In genomic region chr3:197309528-197310361, GRCh38 we compare ENCODE assay signal across 1 cellular context.
TF ChIP-seq lines count a peak whose summit lies in the region.

No MANE protein-coding gene starts in this region.

TF ChIP-seq in HepG2, 621 proteins besides CTCF, POLR2A, EP300 and RAD21 (continued from another document):
- peak; percentile 20; the same call in 1 of the 2 replicates for TF ChIP-seq RFX5 (IDR thresholded peaks at IDR 0.05; ENCODE audit: low read depth, low read length)
- TF ChIP-seq MAFF (IDR thresholded peaks at IDR 0.05; ENCODE audit: low read depth, low read length): peak; percentile 96
- TF ChIP-seq KLF15 (CRISPR knock-in tag; IDR thresholded peaks at IDR 0.05; ENCODE audit: borderline replicate concordance): no peak
- peak; percentile 60 for TF ChIP-seq ATF7 (IDR thresholded peaks at IDR 0.05)
- TF ChIP-seq ATF7 (CRISPR knock-in tag; IDR thresholded peaks at IDR 0.05): no peak
- no peak for TF ChIP-seq ZNF562 (CRISPR knock-in tag; IDR thresholded peaks at IDR 0.05; ENCODE audit: borderline replicate concordance)
- no peak for TF ChIP-seq ZNF570 (CRISPR knock-in tag; IDR thresholded peaks at IDR 0.05; ENCODE audit: borderline replicate concordance)
- peak; percentile 29; the same call in 1 of the 2 replicates for TF ChIP-seq RARA (CRISPR knock-in tag; IDR thresholded peaks at IDR 0.05)
- TF ChIP-seq CEBPB (IDR thresholded peaks at IDR 0.05; ENCODE audit: borderline replicate concordance, low read depth, low read length): peak; percentile 68
- TF ChIP-seq CC2D1A (CRISPR knock-in tag; IDR thresholded peaks at IDR 0.05): no peak
